In genomic region chr16:75247249-75247648, GRCh38 we compare ENCODE assay signal across 12 cellular contexts. TPM values are rescaled to one million over a fixed set of nuclear protein-coding genes. Genes with fewer than 3 reads are reported as not detected.
DNase-seq lines count a peak whose midpoint lies in the region; ATAC-seq and TF ChIP-seq lines count a peak whose summit lies in the region.
"Had no signal": no experiment of that assay in that cellular context is flagged by ENCODE, and none has a peak within 500 bp of the region (broad histone marks: within the 10 kb centered on the region; RNA-seq: fewer than 3 reads in every experiment).

No MANE protein-coding gene starts in this region.

- H3K27me3 Mint-ChIP-seq in MCF 10A (ENCODE audit: insufficient read depth, unreplicated experiment): no peaks in the 10 kb centered on the region
- H3K27me3 Mint-ChIP-seq in activated CD4-positive, alpha-beta memory T cell treated with anti-CD3 and anti-CD28 coated beads for 36 hours: peaks cover 16% of the 10 kb centered on the region

- dilution Hi-C loops in mammary epithelial cell (cut with HindIII; ENCODE audit: low sequenced_read_pairs): no loop called here

- CTCF ChIA-PET in MCF 10A (lab: Yijun Ruan, JAX): interaction anchor here (1.1 to 2.7 kb wide), 2 partner anchors 13 to 130 kb away, joined by 3 to 15 read pairs; no protein-coding TSS in a partner anchor
- CTCF ChIA-PET in mammary epithelial cell (lab: Charles Lee; ENCODE audit: low non-redundant PET): no interaction called here
- CTCF ChIA-PET in activated CD4-positive, alpha-beta memory T cell treated with anti-CD3 and anti-CD28 coated beads for 36 hours (lab: Charles Lee): interaction anchor here (3.4 kb wide), 1 partner anchor 13 kb away, joined by 14 read pairs; no protein-coding TSS in a partner anchor

- TF ChIP-seq POLR2A in ovary (IDR thresholded peaks at IDR 0.05): no peak
- TF ChIP-seq POLR2A in uterus (IDR thresholded peaks at IDR 0.05): no peak

- intact Hi-C loops in MCF 10A (cut with micrococcal nuclease) (no loop called here), mammary epithelial cell (cut with micrococcal nuclease) (no loop called here), ovary (cut with DNase I) (no loop called here), uterus (cut with DNase I; ENCODE audit: low total_unique reads) (no loop called here)
- intact Hi-C loops in activated CD4-positive, alpha-beta memory T cell treated with anti-CD3 and anti-CD28 coated beads for 36 hours (cut with micrococcal nuclease): no loop called here

- H3K9me3 ChIP-seq in mammary epithelial cell (replicated peaks; ENCODE audit: insufficient read depth, low read length) (no peaks in the 10 kb centered on the region), right atrium auricular region (no peaks in the 10 kb centered on the region), ovary (no peaks in the 10 kb centered on the region), uterus (no peaks in the 10 kb centered on the region)

- peaks cover 4% of the 10 kb centered on the region for H3K36me3 ChIP-seq in mammary epithelial cell (ENCODE audit: insufficient read depth, low read length)
- H3K36me3 ChIP-seq in right atrium auricular region: peaks cover 7% of the 10 kb centered on the region
- no peaks in the 10 kb centered on the region for H3K36me3 ChIP-seq in ovary
- H3K36me3 ChIP-seq in uterus: no peaks in the 10 kb centered on the region

- WGBS in mammary epithelial cell (ENCODE audit: low coverage, missing lambda C conversion rate): 84% methylated on average over 9 of the region's 13 CpGs
- WGBS in ovary, 3 donors: 75 to 80% (median 78%) methylated on average over 13 of the region's 13 CpGs

- peaks cover 96% of the 10 kb centered on the region for H3K79me2 ChIP-seq in mammary epithelial cell (ENCODE audit: insufficient read depth, low read length)

- no peaks in the 10 kb centered on the region for H4K20me1 ChIP-seq in mammary epithelial cell (ENCODE audit: insufficient read depth, low read length)

- peaks cover 43% of the 10 kb centered on the region for H3K4me1 Mint-ChIP-seq in MCF 10A (ENCODE audit: insufficient read depth, unreplicated experiment)
- peaks cover 2% of the 10 kb centered on the region for H3K4me1 Mint-ChIP-seq in activated CD4-positive, alpha-beta memory T cell treated with anti-CD3 and anti-CD28 coated beads for 36 hours (ENCODE audit: low read depth)

- no peaks in the 10 kb centered on the region for H3K9me3 Mint-ChIP-seq in MCF 10A (ENCODE audit: unreplicated experiment)
- no peaks in the 10 kb centered on the region for H3K9me3 Mint-ChIP-seq in activated CD4-positive, alpha-beta memory T cell treated with anti-CD3 and anti-CD28 coated beads for 36 hours
- H3K9me3 Mint-ChIP-seq: activated naive CD8-positive, alpha-beta T cell treated with anti-CD3 and anti-CD28 coated beads, Interleukin-2, amount 10 ng/mL, durations not matched to agents 7 days and 5 days had no signal

- peak overlapping the region; percentile 96 for H3K27ac Mint-ChIP-seq in MCF 10A (ENCODE audit: low read depth, unreplicated experiment)
- H3K27ac Mint-ChIP-seq in activated CD4-positive, alpha-beta memory T cell treated with anti-CD3 and anti-CD28 coated beads for 36 hours: no peak overlapping the region
- H3K27ac Mint-ChIP-seq: activated naive CD8-positive, alpha-beta T cell treated with anti-CD3 and anti-CD28 coated beads, Interleukin-2, amount 10 ng/mL, durations not matched to agents 7 days and 5 days had no signal

- H3K27ac ChIP-seq in mammary epithelial cell (ENCODE audit: insufficient read depth, low read depth, low read length) (no peak overlapping the region), right atrium auricular region (peak overlapping the region; percentile 97 to 98), ovary (peak overlapping the region; percentile 35 to 89), uterus (peak overlapping the region; percentile 97)

- BruUV-seq in MCF 10A (replicated peaks; lab: Mats Ljungman, UMichigan) (no TSS peak), mammary epithelial cell (replicated peaks; lab: Mats Ljungman, UMichigan) (no TSS peak)

- peaks cover 19% of the 10 kb centered on the region for H3K36me3 Mint-ChIP-seq in MCF 10A (ENCODE audit: insufficient read depth, unreplicated experiment)
- H3K36me3 Mint-ChIP-seq in activated CD4-positive, alpha-beta memory T cell treated with anti-CD3 and anti-CD28 coated beads for 36 hours: no peaks in the 10 kb centered on the region
- H3K36me3 Mint-ChIP-seq: activated naive CD8-positive, alpha-beta T cell treated with anti-CD3 and anti-CD28 coated beads, Interleukin-2, amount 10 ng/mL, durations not matched to agents 7 days and 5 days had no signal

- TF ChIP-seq EP300 in ovary (IDR thresholded peaks at IDR 0.05): no peak

- H3K4me2 ChIP-seq in mammary epithelial cell (ENCODE audit: insufficient read depth, low read depth, low read length): no peak overlapping the region

- H3K4me3 ChIP-seq in mammary epithelial cell (replicated peaks in 1 of 3; ENCODE audit: insufficient read depth in 1 of 3, low read depth in 2 of 3, low read length in 3 of 3) (no peak overlapping the region), right atrium auricular region (no peak overlapping the region), ovary (no peak overlapping the region), uterus (no peak overlapping the region)

- in situ Hi-C loops in mammary epithelial cell (cut with MboI; ENCODE audit: low sequenced_read_pairs in 2 of 2): loop anchor here in 1 of 2 donors (5.0 kb wide), 1 partner anchor 140 kb away; no protein-coding TSS in a partner anchor

- H3K27me3 ChIP-seq in mammary epithelial cell (ENCODE audit: insufficient read depth, low read length): no peaks in the 10 kb centered on the region
- no peaks in the 10 kb centered on the region for H3K27me3 ChIP-seq in right atrium auricular region
- no peaks in the 10 kb centered on the region for H3K27me3 ChIP-seq in ovary
- H3K27me3 ChIP-seq in uterus: no peaks in the 10 kb centered on the region

- POLR2A ChIA-PET in MCF 10A (lab: Yijun Ruan, JAX): interaction anchor here (0.6 to 1.4 kb wide), 3 partner anchors 21 to 58 kb away, joined by 3 read pairs; no protein-coding TSS in a partner anchor
- POLR2A ChIA-PET in activated CD4-positive, alpha-beta memory T cell treated with anti-CD3 and anti-CD28 coated beads for 36 hours (lab: Charles Lee): no interaction called here

- DNase-seq in MCF 10A (ENCODE audit: unreplicated experiment): no peak
- DNase-seq in mammary epithelial cell: no peak
- no peak for DNase-seq in right atrium auricular region (ENCODE audit: low spot score)
- peak in 2 of 5 donors; percentile 27 to 33 for DNase-seq in ovary
- no peak for DNase-seq in uterus
- no peak for DNase-seq in activated CD4-positive, alpha-beta memory T cell treated with anti-CD3 and anti-CD28 coated beads for 36 hours
- DNase-seq in NCI-H526 (lab: John Stamatoyannopoulos, UW): no peak
- DNase-seq: activated CD4-positive, alpha-beta T cell treated with anti-CD3 and anti-CD28 coated beads for 48 hours; activated naive CD8-positive, alpha-beta T cell treated with anti-CD3 and anti-CD28 coated beads, Interleukin-2, amount 10 ng/mL, durations not matched to agents 7 days and 5 days; NCI-H1930 had no signal

- H3K4me1 ChIP-seq in mammary epithelial cell (ENCODE audit: insufficient read depth, low read length) (peaks cover 73% of the 10 kb centered on the region), right atrium auricular region (peaks cover 0 to 92% of the 10 kb centered on the region in 2 donors), ovary (ENCODE audit: insufficient read depth) (peaks cover 38% of the 10 kb centered on the region), uterus (peaks cover 18 to 70% of the 10 kb centered on the region in 2 donors)

- no peak for TF ChIP-seq CTCF in MCF 10A (IDR thresholded peaks at IDR 0.05; ENCODE audit: unreplicated experiment)
- TF ChIP-seq CTCF in mammary epithelial cell (conservative IDR thresholded peaks at IDR 0.05 in 1 of 2, IDR thresholded peaks at IDR 0.05 in 1 of 2; ENCODE audit: extremely low read depth in 1 of 2, insufficient read depth in 1 of 2, low read depth in 1 of 2, low read length in 2 of 2): no peak
- no peak for TF ChIP-seq CTCF in right atrium auricular region (IDR thresholded peaks at IDR 0.05)
- no peak for TF ChIP-seq CTCF in ovary (IDR thresholded peaks at IDR 0.05)
- TF ChIP-seq CTCF in uterus (IDR thresholded peaks at IDR 0.05): no peak

- no peak overlapping the region for H3K9ac ChIP-seq in mammary epithelial cell (ENCODE audit: insufficient read depth, low read length)

- no peak overlapping the region for H3K4me3 Mint-ChIP-seq in MCF 10A (ENCODE audit: unreplicated experiment)
- H3K4me3 Mint-ChIP-seq in activated CD4-positive, alpha-beta memory T cell treated with anti-CD3 and anti-CD28 coated beads for 36 hours: no peak overlapping the region
- H3K4me3 Mint-ChIP-seq: activated naive CD8-positive, alpha-beta T cell treated with anti-CD3 and anti-CD28 coated beads, Interleukin-2, amount 10 ng/mL, durations not matched to agents 7 days and 5 days had no signal

- no peak for ATAC-seq in GM18861 (IDR thresholded peaks at IDR 0.05; ENCODE audit: unreplicated experiment)

- H2AFZ ChIP-seq in mammary epithelial cell (ENCODE audit: low read depth, low read length): no peak overlapping the region

RNA-seq across cellular contexts. Expression of gene BCAR1, which starts 4.2 kb away (rescaled TPM):
- total RNA-seq in MCF 10A (2022): 58.6 and 68.1 TPM in 2 replicates
- total RNA-seq in mammary epithelial cell: 100 to 1,000 TPM in 1 of 2 donors, 10 to 100 TPM in 1; 58.0 to 103 TPM
- polyA plus RNA-seq in mammary epithelial cell: 46.8 TPM
- 19.5 TPM for polyA minus RNA-seq in mammary epithelial cell
- 10 to 100 TPM; 58.0 to 88.2 TPM for total RNA-seq in right atrium auricular region
- total RNA-seq in ovary: 10 to 100 TPM; 22.2 to 90.2 (median 47.4) TPM
- polyA plus RNA-seq in ovary: 10 to 100 TPM in 1 of 2 donors, 1 to 10 TPM in 1; 2.4 to 30.3 TPM
- 100 to 1,000 TPM in 1 of 4 donors, 10 to 100 TPM in 3; 42.8 to 104 (median 47.2) TPM for total RNA-seq in uterus
- 1 to 10 TPM in 1 of 2 experiments, under 1 TPM in 1; 0.78 to 1.1 TPM for total RNA-seq in activated CD4-positive, alpha-beta memory T cell treated with anti-CD3 and anti-CD28 coated beads for 36 hours
- total RNA-seq: activated naive CD8-positive, alpha-beta T cell treated with anti-CD3 and anti-CD28 coated beads, Interleukin-2, amount 10 ng/mL, durations not matched to agents 7 days and 5 days had no signal

RNA-seq across cellular contexts. Expression of gene CTRB1, which starts 28.5 kb away (rescaled TPM):
- total RNA-seq in MCF 10A (2022): not detected in 2 replicates
- total RNA-seq in mammary epithelial cell: not detected
- not detected for polyA plus RNA-seq in mammary epithelial cell
- polyA minus RNA-seq in mammary epithelial cell: not detected
- total RNA-seq in right atrium auricular region: not detected
- 10 to 100 TPM in 2 of 7 donors, 1 to 10 TPM in 1, under 1 TPM in 2, not detected in 2; 0.67 to 14.7 (median 3.1) TPM for total RNA-seq in ovary
- polyA plus RNA-seq in ovary: not detected
- total RNA-seq in uterus: not detected
- total RNA-seq in activated CD4-positive, alpha-beta memory T cell treated with anti-CD3 and anti-CD28 coated beads for 36 hours: not detected
- total RNA-seq: activated naive CD8-positive, alpha-beta T cell treated with anti-CD3 and anti-CD28 coated beads, Interleukin-2, amount 10 ng/mL, durations not matched to agents 7 days and 5 days; RPMI7951 had no signal

RNA-seq across cellular contexts. Expression of gene CTRB2, which starts 40.3 kb away (rescaled TPM):
- total RNA-seq in MCF 10A (2022): not detected in 2 replicates
- total RNA-seq in mammary epithelial cell: not detected
- not detected for polyA plus RNA-seq in mammary epithelial cell
- polyA minus RNA-seq in mammary epithelial cell: not detected
- total RNA-seq in right atrium auricular region: not detected
- total RNA-seq in ovary: 10 to 100 TPM in 2 of 7 donors, 1 to 10 TPM in 1, under 1 TPM in 1, not detected in 3; 0.62 to 28.7 (median 11.6) TPM
- polyA plus RNA-seq in ovary: 1 to 10 TPM in 1 of 2 donors, not detected in 1; 1.1 TPM
- total RNA-seq in uterus: not detected
- total RNA-seq in activated CD4-positive, alpha-beta memory T cell treated with anti-CD3 and anti-CD28 coated beads for 36 hours: not detected
- total RNA-seq: activated naive CD8-positive, alpha-beta T cell treated with anti-CD3 and anti-CD28 coated beads, Interleukin-2, amount 10 ng/mL, durations not matched to agents 7 days and 5 days; RPMI7951 had no signal

Comparison
In these comparisons a context has a peak if more than half of its experiments do, and no peak if none do; other contexts are left out.
1. RNA of gene BCAR1, which starts 4.2 kb away (total RNA-seq): 58.0 to 103 TPM in mammary epithelial cell, 58.0 to 88.2 TPM in right atrium auricular region, 58.6 to 68.1 TPM in MCF 10A, 42.8 to 104 TPM in uterus and 22.2 to 90.2 TPM in ovary; 0.78 to 1.1 TPM in activated CD4-positive, alpha-beta memory T cell treated with anti-CD3 and anti-CD28 coated beads for 36 hours; every median in the first group is over 10 times any median in the second.